30 cellular contexts compared by ENCODE assay signal in the genomic region with DNA sequence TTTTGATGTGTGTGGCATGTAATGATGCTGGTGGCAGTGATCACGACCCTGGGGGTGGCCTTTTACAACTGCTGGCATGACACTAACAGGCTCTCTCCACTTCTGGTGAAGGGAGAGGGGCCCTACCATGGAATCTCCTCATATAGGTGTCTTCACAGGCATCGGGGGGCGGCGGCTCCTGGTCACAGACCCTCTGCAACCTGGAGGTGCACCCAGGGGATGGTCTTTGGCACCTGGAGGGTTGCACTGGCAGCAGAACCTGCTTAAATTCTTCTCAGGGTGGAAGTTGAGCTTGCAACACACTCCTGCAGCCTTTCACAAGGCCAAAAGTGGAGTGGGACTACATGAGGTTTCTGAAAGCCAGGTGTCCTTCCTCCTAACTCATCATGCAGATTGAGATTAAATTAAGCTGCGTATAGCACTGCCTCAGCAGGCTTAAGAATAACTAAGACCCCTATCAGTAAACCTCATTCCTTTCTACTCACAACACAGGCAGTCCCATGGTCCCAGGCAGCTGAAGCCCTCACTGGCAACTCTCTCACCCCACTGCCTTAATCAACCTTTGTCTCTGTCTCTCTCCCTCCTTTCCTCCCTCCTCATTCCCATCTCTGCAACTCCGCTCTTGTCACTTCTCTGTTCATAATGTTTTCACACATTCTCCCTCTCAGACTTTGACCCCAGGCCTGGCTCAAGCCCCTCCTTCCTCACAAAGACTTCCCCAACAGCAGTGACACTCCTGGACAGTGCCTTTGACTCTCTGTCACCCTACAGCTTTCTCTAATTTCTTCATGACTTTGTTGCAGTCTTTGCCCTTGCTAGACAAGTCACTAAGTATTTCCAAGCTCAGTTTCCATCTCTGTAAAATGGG. TPM values are rescaled to one million over a fixed set of nuclear protein-coding genes. Genes with fewer than 3 reads are reported as not detected.
DNase-seq lines count a peak whose midpoint lies in the region; ATAC-seq and TF ChIP-seq lines count a peak whose summit lies in the region.
"Had no signal": no experiment of that assay in that cellular context is flagged by ENCODE, and none has a peak within 500 bp of the region (broad histone marks: within the 10 kb centered on the region; RNA-seq: fewer than 3 reads in every experiment).

No MANE protein-coding gene starts in this region.

- no peak for TF ChIP-seq EP300 in stomach (IDR thresholded peaks at IDR 0.05)

- H3K4me1 Mint-ChIP-seq in Caco-2 (ENCODE audit: low read depth, unreplicated experiment) (peaks cover 25% of the 10 kb centered on the region), MCF 10A (ENCODE audit: insufficient read depth, unreplicated experiment) (peaks cover 12% of the 10 kb centered on the region)

- BruUV-seq in Caco-2 (replicated peaks; lab: Mats Ljungman, UMichigan), result no TSS peak
- BruUV-seq in MCF 10A (replicated peaks; lab: Mats Ljungman, UMichigan), result no TSS peak

- H3K4me3 ChIP-seq in Caco-2 (ENCODE audit: low read depth, low read length) (no peak overlapping the region), stomach (no peak overlapping the region)
- H3K4me3 ChIP-seq: GM12878, lung, MG63, ovary, PC-9, tibial artery had no signal

- H3K27ac Mint-ChIP-seq in Caco-2 (ENCODE audit: unreplicated experiment) (peak overlapping the region; percentile 22), MCF 10A (ENCODE audit: low read depth, unreplicated experiment) (no peak overlapping the region)
- H3K27ac Mint-ChIP-seq: activated naive CD4-positive, alpha-beta T cell treated with anti-CD3 and anti-CD28 coated beads, Interleukin-2, amount 50 U/mL, for 72 hours; activated T-helper 2 cell treated with anti-CD3 and anti-CD28 coated beads, Interferon-gamma antibody, Interleukin-2, Interleukin-4, amounts not matched to agents 10 μg/mL and 5 μg/mL and 100 μg/mL, durations not matched to agents 14 hours and 24 hours and 36 hours; natural killer cell; stimulated activated naive CD8-positive, alpha-beta T cell treated with anti-CD3 and anti-CD28 coated beads, Interleukin-15, Interleukin-2, amounts not matched to agents 100 ng/mL and 50 ng/mL, for 24 hours had no signal

- peak overlapping the region; percentile 28 for H3K4me3 Mint-ChIP-seq in Caco-2 (ENCODE audit: unreplicated experiment)
- no peak overlapping the region for H3K4me3 Mint-ChIP-seq in MCF 10A (ENCODE audit: unreplicated experiment)
- H3K4me3 Mint-ChIP-seq: natural killer cell; stimulated activated naive CD8-positive, alpha-beta T cell treated with anti-CD3 and anti-CD28 coated beads, Interleukin-15, Interleukin-2, amounts not matched to agents 100 ng/mL and 50 ng/mL, for 24 hours had no signal

- H3K9me3 ChIP-seq in Caco-2 (no peaks in the 10 kb centered on the region), stomach (no peaks in the 10 kb centered on the region)
- H3K9me3 ChIP-seq: ovary, tibial artery had no signal

- H3K27me3 Mint-ChIP-seq in Caco-2 (ENCODE audit: insufficient read depth, unreplicated experiment), result no peaks in the 10 kb centered on the region
- H3K27me3 Mint-ChIP-seq in MCF 10A (ENCODE audit: insufficient read depth, unreplicated experiment), result no peaks in the 10 kb centered on the region

- H3K27me3 ChIP-seq in Caco-2 (replicated peaks; ENCODE audit: control insufficient read depth, insufficient read depth, low read length), result no peaks in the 10 kb centered on the region
- no peaks in the 10 kb centered on the region for H3K27me3 ChIP-seq in stomach
- H3K27me3 ChIP-seq: MG63, ovary, tibial artery had no signal

- H3K36me3 ChIP-seq in Caco-2 (ENCODE audit: control insufficient read depth, insufficient read depth, low read length) (no peaks in the 10 kb centered on the region), stomach (no peaks in the 10 kb centered on the region)
- H3K36me3 ChIP-seq: MG63, ovary, tibial artery had no signal

- POLR2A ChIA-PET in Caco-2 (lab: Charles Lee) (no interaction called here), MCF 10A (lab: Yijun Ruan, JAX) (no interaction called here)

- no peaks in the 10 kb centered on the region for H3K9me3 Mint-ChIP-seq in Caco-2 (ENCODE audit: unreplicated experiment)
- H3K9me3 Mint-ChIP-seq in MCF 10A (ENCODE audit: unreplicated experiment), result no peaks in the 10 kb centered on the region
- H3K9me3 Mint-ChIP-seq: activated naive CD4-positive, alpha-beta T cell treated with anti-CD3 and anti-CD28 coated beads, Interleukin-2, amount 50 U/mL, for 72 hours; activated T-helper 2 cell treated with anti-CD3 and anti-CD28 coated beads, Interferon-gamma antibody, Interleukin-2, Interleukin-4, amounts not matched to agents 10 μg/mL and 5 μg/mL and 100 μg/mL, durations not matched to agents 14 hours and 24 hours and 36 hours; natural killer cell; stimulated activated naive CD8-positive, alpha-beta T cell treated with anti-CD3 and anti-CD28 coated beads, Interleukin-15, Interleukin-2, amounts not matched to agents 100 ng/mL and 50 ng/mL, for 24 hours had no signal

- TF ChIP-seq POLR2A in stomach (IDR thresholded peaks at IDR 0.05), result no peak

- ATAC-seq in left colon, result peak; percentile 96
- ATAC-seq in HG03159 (IDR thresholded peaks at IDR 0.05; ENCODE audit: unreplicated experiment), result no peak
- ATAC-seq in GM19351 (IDR thresholded peaks at IDR 0.05; ENCODE audit: unreplicated experiment), result no peak
- ATAC-seq: activated naive CD4-positive, alpha-beta T cell treated with anti-CD3 and anti-CD28 coated beads, Interleukin-2, amount 50 U/mL, for 72 hours; GM12878; natural killer cell had no signal

- TF ChIP-seq CTCF in Caco-2 (IDR thresholded peaks at IDR 0.05; ENCODE audit: insufficient read depth in 1 of 2, low read depth in 1 of 2, low read length in 1 of 2, severe bottlenecking in 1 of 2, unreplicated experiment in 1 of 2) (no peak), stomach (IDR thresholded peaks at IDR 0.05) (no peak), MCF 10A (IDR thresholded peaks at IDR 0.05; ENCODE audit: unreplicated experiment) (no peak)

- WGBS in stomach, 5 donors, result 40 to 74% (median 67%) methylated on average over 3 to 6 of the region's 6 CpGs

- peaks cover 18% of the 10 kb centered on the region for H3K4me1 ChIP-seq in Caco-2
- H3K4me1 ChIP-seq in stomach, result peaks cover 5 to 90% (median 57%) of the 10 kb centered on the region in 4 donors

- intact Hi-C loops in Caco-2 (cut with micrococcal nuclease; ENCODE audit: unreplicated experiment) (no loop called here), left colon (cut with DNase I, micrococcal nuclease) (no loop called here), stomach (cut with DNase I; ENCODE audit: low total_unique reads) (no loop called here), MCF 10A (cut with micrococcal nuclease) (no loop called here)

- DNase-seq in Caco-2 (peak; percentile 59 to 68), LoVo (ENCODE audit: low spot score) (peak; percentile 9), left colon (peak in 1 of 2 donors; percentile 25), stomach (no peak), MCF 10A (ENCODE audit: unreplicated experiment) (no peak)
- DNase-seq: activated CD4-positive, alpha-beta T cell treated with anti-CD3 and anti-CD28 coated beads for 48 hours; activated CD8-positive, alpha-beta memory T cell treated with anti-CD3 and anti-CD28 coated beads for 24 hours; activated T-cell treated with anti-CD3 and anti-CD28 coated beads for 4 hours; C1 segment of cervical spinal cord; KBM-7; kidney; MG63; natural killer cell; NCI-H1105; NCI-H187 treated with DMSO at 0.1 percent for 48 hours; NCI-H2171 treated with DMSO at 0.1 percent for 48 hours; NCI-H510A treated with DMSO at 0.1 percent for 48 hours; ovary; PC-9; SHP77; stimulated activated CD8-positive, alpha-beta memory T cell treated with anti-CD3 and anti-CD28 coated beads, Interleukin-4, amount 100 ng/mL, for 48 hours; tibial artery had no signal

- CTCF ChIA-PET in Caco-2 (lab: Charles Lee), result no interaction called here
- CTCF ChIA-PET in MCF 10A (lab: Yijun Ruan, JAX), result no interaction called here

- peak overlapping the region in 3 of 5 donors; percentile 71 to 81 (median 81) for H3K27ac ChIP-seq in stomach
- H3K27ac ChIP-seq: PC-9, VCaP had no signal

- no peaks in the 10 kb centered on the region for H3K36me3 Mint-ChIP-seq in Caco-2 (ENCODE audit: insufficient read depth, unreplicated experiment)
- no peaks in the 10 kb centered on the region for H3K36me3 Mint-ChIP-seq in MCF 10A (ENCODE audit: insufficient read depth, unreplicated experiment)
- H3K36me3 Mint-ChIP-seq: activated naive CD4-positive, alpha-beta T cell treated with anti-CD3 and anti-CD28 coated beads, Interleukin-2, amount 50 U/mL, for 72 hours; natural killer cell had no signal

RNA-seq across cellular contexts. Expression of gene NID2, which starts 18.9 kb away (rescaled TPM):
- total RNA-seq in Caco-2 (2022) (9.5 and 10.8 TPM in 2 replicates), left colon (10 to 100 TPM; 15.5 to 24.9 TPM), stomach (10 to 100 TPM in 4 of 5 donors, 1 to 10 TPM in 1; 8.0 to 67.0 (median 31.9) TPM), MCF 10A (2022) (not detected in 2 replicates)
- 1 to 10 TPM; 1.7 to 4.7 (median 2.3) TPM for polyA plus RNA-seq in stomach
- total RNA-seq: activated naive CD4-positive, alpha-beta T cell treated with anti-CD3 and anti-CD28 coated beads, Interleukin-2, amount 50 U/mL, for 72 hours had no signal

Comparison
In these comparisons a context has a peak if more than half of its experiments do, and no peak if none do; other contexts are left out.
1. DNase-seq: peak in Caco-2 (2 of 2) and LoVo (single experiment); none in stomach (single experiment) and MCF 10A (single experiment).